23 cellular contexts compared by ENCODE assay signal in the genomic region with DNA sequence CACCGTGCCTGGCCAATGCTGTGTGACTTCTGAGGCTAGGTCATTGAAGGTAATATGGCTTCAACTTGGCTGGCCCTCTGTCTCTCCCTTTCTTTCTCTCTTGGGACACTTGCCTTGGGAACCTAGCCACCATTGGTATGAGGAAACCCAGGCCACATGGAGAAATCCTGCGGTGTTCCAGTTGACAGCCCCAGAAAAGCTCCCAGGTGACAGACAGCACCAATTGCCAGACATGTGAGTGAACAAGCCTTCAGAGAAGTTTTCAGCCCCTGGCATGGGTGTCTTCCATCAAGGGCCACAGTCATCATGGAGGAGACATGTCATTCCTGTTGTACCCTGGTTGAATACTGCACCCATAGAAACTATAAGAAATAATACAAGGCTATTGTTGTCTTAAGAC.
"Had no signal": no experiment of that assay in that cellular context is flagged by ENCODE, and none has a peak within 500 bp of the region (broad histone marks: within the 10 kb centered on the region; RNA-seq: fewer than 3 reads in every experiment).

No MANE protein-coding gene starts in this region.

- H3K4me1 ChIP-seq: colonic mucosa, esophagus muscularis mucosa, esophagus squamous epithelium, foreskin keratinocyte, gastrocnemius medialis, gastroesophageal sphincter, heart left ventricle, heart right ventricle had no signal

- H3K36me3 ChIP-seq: colonic mucosa, esophagus muscularis mucosa, esophagus squamous epithelium, gastrocnemius medialis, heart left ventricle, heart right ventricle had no signal

- H3K9me3 ChIP-seq: colonic mucosa, esophagus muscularis mucosa, esophagus squamous epithelium, gastrocnemius medialis, heart left ventricle had no signal

- H3K27ac ChIP-seq: colonic mucosa, coronary artery, dorsolateral prefrontal cortex, epithelial cell of prostate, esophagus muscularis mucosa, esophagus squamous epithelium, foreskin keratinocyte, gastrocnemius medialis, gastroesophageal sphincter, heart left ventricle, heart right ventricle had no signal

- DNase-seq: colonic mucosa; cortex of kidney; dermis blood vessel endothelial cell; dorsolateral prefrontal cortex; effector CD4-positive, alpha-beta T cell; effector CD8-positive, alpha-beta T cell; effector memory CD4-positive, alpha-beta T cell; effector memory CD8-positive, alpha-beta T cell; endodermal cell; erythroblast; esophagus squamous epithelium; foreskin fibroblast; foreskin keratinocyte; foreskin melanocyte; gastrocnemius medialis; glutamatergic neuron; head of caudate nucleus; heart left ventricle; heart right ventricle had no signal

- H3K4me3 ChIP-seq: colonic mucosa, coronary artery, dorsolateral prefrontal cortex, esophagus muscularis mucosa, esophagus squamous epithelium, gastrocnemius medialis, gastroesophageal sphincter, heart left ventricle, heart right ventricle had no signal

- H3K27me3 ChIP-seq: colonic mucosa, dorsolateral prefrontal cortex, esophagus muscularis mucosa, esophagus squamous epithelium, foreskin keratinocyte, gastrocnemius medialis, gastroesophageal sphincter, heart left ventricle, heart right ventricle had no signal
